ENCODE assay signal across 16 cellular contexts in genomic region chr6:168276576-168277273, GRCh38. TPM values are rescaled to one million over a fixed set of nuclear protein-coding genes. Genes with fewer than 3 reads are reported as not detected.
DNase-seq lines count a peak whose midpoint lies in the region; ATAC-seq and TF ChIP-seq lines count a peak whose summit lies in the region.
"Had no signal": no experiment of that assay in that cellular context is flagged by ENCODE, and none has a peak within 500 bp of the region (broad histone marks: within the 10 kb centered on the region; RNA-seq: fewer than 3 reads in every experiment).

No MANE protein-coding gene starts in this region.

- H3K4me3 ChIP-seq in neuronal stem cell (ENCODE audit: low read length in 2 of 2): no peak overlapping the region
- no peak overlapping the region for H3K4me3 ChIP-seq in right lobe of liver
- H3K4me3 ChIP-seq: K562 had no signal

- H3K27ac Mint-ChIP-seq in brain: peak overlapping the region in 4 of 5 experiments; percentile 40 to 87 (median 61)
- H3K27ac Mint-ChIP-seq: CD4-positive, CD25-positive, alpha-beta regulatory T cell; HFFc6 had no signal

- H2AFZ ChIP-seq in neuronal stem cell (ENCODE audit: low read length): no peak overlapping the region

- no peak overlapping the region for H2BK120ac ChIP-seq in neuronal stem cell (ENCODE audit: low read depth, low read length)

- H3K9me3 Mint-ChIP-seq in brain: no peaks in the 10 kb centered on the region

- no CpG with 5 or more reads among the region's 32 CpGs for WGBS in neuronal stem cell (ENCODE audit: extremely low coverage in 2 of 2, insufficient read length in 2 of 2, insufficient replicate concordance in 1 of 2), 2 donors
- 91% methylated on average over 14 of the region's 32 CpGs for WGBS in right lobe of liver (ENCODE audit: insufficient coverage, low coverage, low lambda C conversion rate, missing lambda C conversion rate)

- no peaks in the 10 kb centered on the region for H3K79me1 ChIP-seq in neuronal stem cell (ENCODE audit: low read depth, low read length)

- no peak for TF ChIP-seq POLR2A in right lobe of liver (IDR thresholded peaks at IDR 0.05)

- TF ChIP-seq CTCF in brain (conservative IDR thresholded peaks at IDR 0.05): no peak
- no peak for TF ChIP-seq CTCF in right lobe of liver (IDR thresholded peaks at IDR 0.05)

- H2BK15ac ChIP-seq in neuronal stem cell (ENCODE audit: low read length): no peak overlapping the region

- peak overlapping the region; percentile 2 for H3K23ac ChIP-seq in neuronal stem cell (ENCODE audit: low read depth, low read length, poor library complexity)

- H3K27ac ChIP-seq in neuronal stem cell (replicated peaks; ENCODE audit: low read length) (no peak overlapping the region), right lobe of liver (no peak overlapping the region)
- H3K27ac ChIP-seq: 22Rv1, HL-60 had no signal

- peak overlapping the region; percentile 17 for H2BK5ac ChIP-seq in neuronal stem cell (ENCODE audit: low read length)

- H3K4me2 ChIP-seq in neuronal stem cell (ENCODE audit: insufficient read depth, low read length, poor library complexity, severe bottlenecking): no peak overlapping the region

- H3K36me3 Mint-ChIP-seq in brain: no peaks in the 10 kb centered on the region
- H3K36me3 Mint-ChIP-seq: CD4-positive, CD25-positive, alpha-beta regulatory T cell had no signal

- H2BK12ac ChIP-seq in neuronal stem cell (ENCODE audit: low read length): no peak overlapping the region

- H3K27me3 ChIP-seq in neuronal stem cell (ENCODE audit: control insufficient read depth in 3 of 3, insufficient read depth in 3 of 3, low read depth in 1 of 3, low read length in 3 of 3) (no peaks in the 10 kb centered on the region), right lobe of liver (no peaks in the 10 kb centered on the region)

- no peaks in the 10 kb centered on the region for H3K9me3 ChIP-seq in neuronal stem cell (replicated peaks in 1 of 2; ENCODE audit: control insufficient read depth in 2 of 2, insufficient read depth in 1 of 2, low read depth in 1 of 2, low read length in 2 of 2)
- H3K9me3 ChIP-seq in right lobe of liver: no peaks in the 10 kb centered on the region

- peak overlapping the region; percentile 65 for H3K18ac ChIP-seq in neuronal stem cell (ENCODE audit: low read length)

- H3K4ac ChIP-seq in neuronal stem cell (ENCODE audit: low read length): no peak overlapping the region

- H2AK5ac ChIP-seq in neuronal stem cell (ENCODE audit: low read depth, low read length): peak overlapping the region; percentile 23

- H3K4me1 Mint-ChIP-seq in brain: peaks cover 70% of the 10 kb centered on the region
- H3K4me1 Mint-ChIP-seq: CD4-positive, CD25-positive, alpha-beta regulatory T cell had no signal

- no peak overlapping the region for H4K8ac ChIP-seq in neuronal stem cell (ENCODE audit: low read depth, low read length)

- H3K14ac ChIP-seq in neuronal stem cell (ENCODE audit: low read length): no peak overlapping the region

- H3K9ac ChIP-seq in neuronal stem cell (ENCODE audit: low read depth, low read length, poor library complexity): no peak overlapping the region

- H3K4me3 Mint-ChIP-seq in brain: no peak overlapping the region
- H3K4me3 Mint-ChIP-seq: CD4-positive, CD25-positive, alpha-beta regulatory T cell; HFFc6 had no signal

- H3K36me3 ChIP-seq in neuronal stem cell (replicated peaks in 1 of 2; ENCODE audit: control insufficient read depth in 2 of 2, insufficient read depth in 2 of 2, low read length in 2 of 2) (no peaks in the 10 kb centered on the region), right lobe of liver (no peaks in the 10 kb centered on the region)

- no peak overlapping the region for H4K91ac ChIP-seq in neuronal stem cell (ENCODE audit: low read depth, low read length, poor library complexity)

- DNase-seq in DMS53 (lab: John Stamatoyannopoulos, UW) (peak; percentile 22), DMS53 treated with DMSO at 0.1 percent for 48 hours (lab: John Stamatoyannopoulos, UW; ENCODE audit: unreplicated experiment) (no peak), neuronal stem cell (ENCODE audit: low spot score) (no peak), right lobe of liver (no peak), HPDE6-E6E7 (ENCODE audit: extremely low spot score) (no peak)
- DNase-seq: CD4-positive, CD25-positive, alpha-beta regulatory T cell; HCEC 1CT; HFFc6 had no signal

- H3K27me3 Mint-ChIP-seq in brain: peaks cover 3% of the 10 kb centered on the region
- H3K27me3 Mint-ChIP-seq: CD4-positive, CD25-positive, alpha-beta regulatory T cell had no signal

- intact Hi-C loops in right lobe of liver (cut with DNase I): no loop called here

- H3K4me1 ChIP-seq in neuronal stem cell (ENCODE audit: control insufficient read depth in 2 of 2, insufficient read depth in 1 of 2, low read depth in 1 of 2, low read length in 2 of 2): peaks cover 13 to 14% of the 10 kb centered on the region in 2 donors
- peaks cover 0 to 38% (median 13%) of the 10 kb centered on the region in 4 donors for H3K4me1 ChIP-seq in right lobe of liver

- ATAC-seq in right lobe of liver (no peak), HG02938 (IDR thresholded peaks at IDR 0.05; ENCODE audit: unreplicated experiment) (no peak)
- ATAC-seq: K562 had no signal

RNA-seq across cellular contexts. Expression of gene DACT2, which starts 42.9 kb away (rescaled TPM):
- 4.6 TPM for polyA plus RNA-seq in brain (ENCODE audit: insufficient read depth, low read depth, low replicate concordance)
- polyA plus RNA-seq in neuronal stem cell (2013, experiment 1 of 2): 0.46 TPM
- polyA plus RNA-seq in neuronal stem cell (2013, experiment 2 of 2): 0.51 TPM
- total RNA-seq in right lobe of liver: under 1 TPM in 5 of 6 experiments, not detected in 1; 0.29 to 0.99 (median 0.86) TPM
- total RNA-seq: CD4-positive, CD25-positive, alpha-beta regulatory T cell; Daoy; H4; HFFc6; K562 had no signal
- polyA plus RNA-seq: BJ; CD4-positive, CD25-positive, alpha-beta regulatory T cell; K562 had no signal
